Comparison of ENCODE assay signal across 28 cellular contexts in genomic region chr10:95458824-95459223, GRCh38.
DNase-seq lines count a peak whose midpoint lies in the region; ATAC-seq, FAIRE-seq and TF ChIP-seq lines count a peak whose summit lies in the region.
"Had no signal": no experiment of that assay in that cellular context is flagged by ENCODE, and none has a peak within 500 bp of the region (broad histone marks: within the 10 kb centered on the region; RNA-seq: fewer than 3 reads in every experiment).

No MANE protein-coding gene starts in this region.

- no peak for ATAC-seq in heart right ventricle
- no peak for ATAC-seq in HG03139 (IDR thresholded peaks at IDR 0.05; ENCODE audit: unreplicated experiment)
- ATAC-seq: activated CD8-positive, alpha-beta T cell treated with anti-CD3 and anti-CD28 coated beads for 36 hours had no signal

- no peak for DNase-seq in heart right ventricle
- no peak for DNase-seq in cardiac septum (ENCODE audit: low spot score)
- no peak for DNase-seq in hepatocyte (ENCODE audit: low spot score)
- no peak for DNase-seq in vagina (ENCODE audit: extremely low spot score in 2 of 2)
- DNase-seq in frontal cortex (ENCODE audit: low spot score in 2 of 2): no peak
- no peak for DNase-seq in DMS79 (lab: John Stamatoyannopoulos, UW)
- DNase-seq: activated CD4-positive, alpha-beta T cell treated with anti-CD3 and anti-CD28 coated beads for 1 hour; activated CD8-positive, alpha-beta memory T cell treated with anti-CD3 and anti-CD28 coated beads, Interleukin-2, amount 50 U/mL, for 48 hours; activated CD8-positive, alpha-beta T cell treated with anti-CD3 and anti-CD28 coated beads for 36 hours; activated naive CD4-positive, alpha-beta T cell treated with anti-CD3 and anti-CD28 coated beads for 36 hours; COR-L47; cortex of kidney; erythroblast; H9; Karpas-422; kidney glomerular epithelial cell; mammary epithelial cell; NCI-H1417 treated with DMSO at 0.1 percent for 48 hours; NCI-H446; NCI-H748 treated with DMSO at 0.1 percent for 48 hours; SIG-M5; spleen had no signal

- intact Hi-C loops in heart right ventricle (cut with DNase I): no loop called here
- intact Hi-C loops in cardiac septum (cut with DNase I): no loop called here
- intact Hi-C loops in vagina (cut with DNase I): no loop called here

- TF ChIP-seq POLR2A in vagina (IDR thresholded peaks at IDR 0.05): no peak

- no peaks in the 10 kb centered on the region for H4K20me1 ChIP-seq in hepatocyte (ENCODE audit: insufficient read depth, poor library complexity, severe bottlenecking)

- peak overlapping the region; percentile 44 for H3K4me2 ChIP-seq in hepatocyte

- no peaks in the 10 kb centered on the region for H3K27me3 ChIP-seq in heart right ventricle
- H3K27me3 ChIP-seq in hepatocyte: no peaks in the 10 kb centered on the region
- H3K27me3 ChIP-seq in rectal smooth muscle tissue (ENCODE audit: control insufficient read depth, insufficient read depth, low read length): no peaks in the 10 kb centered on the region
- no peaks in the 10 kb centered on the region for H3K27me3 ChIP-seq in vagina
- H3K27me3 ChIP-seq: ovary, spleen had no signal

- peaks cover 4% of the 10 kb centered on the region for H3K79me2 ChIP-seq in hepatocyte

- 33 to 50% methylated on average over 1 of the region's 1 CpG for WGBS in heart right ventricle, 2 donors
- 35% methylated on average over 1 of the region's 1 CpG for WGBS in hepatocyte (ENCODE audit: low lambda C conversion rate, missing lambda C conversion rate)

- no peak overlapping the region for H3K9ac ChIP-seq in rectal smooth muscle tissue (ENCODE audit: low read length)

- H3K4me3 ChIP-seq in heart right ventricle (no peak overlapping the region), hepatocyte (no peak overlapping the region), rectal smooth muscle tissue (ENCODE audit: low read length) (no peak overlapping the region), vagina (no peak overlapping the region)
- H3K4me3 ChIP-seq: ovary, spleen had no signal

- H3K9me3 ChIP-seq in heart right ventricle (no peaks in the 10 kb centered on the region), hepatocyte (ENCODE audit: low read depth) (no peaks in the 10 kb centered on the region), vagina (no peaks in the 10 kb centered on the region)
- H3K9me3 ChIP-seq: ovary, spleen had no signal

- no peak for FAIRE-seq in frontal cortex (lab: Jason Lieb, UNC)
- FAIRE-seq: GM12892 had no signal

- no peaks in the 10 kb centered on the region for H3K36me3 ChIP-seq in heart right ventricle
- no peaks in the 10 kb centered on the region for H3K36me3 ChIP-seq in hepatocyte (replicated peaks; ENCODE audit: insufficient read depth, low read depth)
- H3K36me3 ChIP-seq in rectal smooth muscle tissue (ENCODE audit: control insufficient read depth, insufficient read depth, low read length): no peaks in the 10 kb centered on the region
- no peaks in the 10 kb centered on the region for H3K36me3 ChIP-seq in vagina
- H3K36me3 ChIP-seq: ovary, spleen had no signal

- peaks cover 0 to 77% (median 56%) of the 10 kb centered on the region in 9 donors for H3K4me1 ChIP-seq in heart right ventricle
- peaks cover 43% of the 10 kb centered on the region for H3K4me1 ChIP-seq in hepatocyte (ENCODE audit: insufficient read depth)
- H3K4me1 ChIP-seq in rectal smooth muscle tissue (ENCODE audit: control insufficient read depth, insufficient read depth, low read length): peaks cover 63% of the 10 kb centered on the region
- H3K4me1 ChIP-seq in vagina: peaks cover 32% of the 10 kb centered on the region
- H3K4me1 ChIP-seq: spleen had no signal

- H3K27ac ChIP-seq in heart right ventricle (peak overlapping the region in 8 of 10 donors; percentile 27 to 94 (median 57)), hepatocyte (peak overlapping the region; percentile 74), rectal smooth muscle tissue (ENCODE audit: low read depth, low read length) (peak overlapping the region; percentile 75), vagina (peak overlapping the region; percentile 67)
- H3K27ac ChIP-seq: C4-2B, HL-60, ovary, spleen had no signal

- H2AFZ ChIP-seq in hepatocyte: no peak overlapping the region

- H3K9me2 ChIP-seq in hepatocyte (replicated peaks; ENCODE audit: insufficient read depth): no peaks in the 10 kb centered on the region

- TF ChIP-seq CTCF in heart right ventricle (IDR thresholded peaks at IDR 0.05) (no peak), hepatocyte (IDR thresholded peaks at IDR 0.05; ENCODE audit: poor library complexity) (no peak), vagina (IDR thresholded peaks at IDR 0.05) (no peak)
